12 cellular contexts compared by ENCODE assay signal in genomic region chr17:69869667-69870066, GRCh38.
DNase-seq lines count a peak whose midpoint lies in the region; ATAC-seq and TF ChIP-seq lines count a peak whose summit lies in the region.
"Had no signal": no experiment of that assay in that cellular context is flagged by ENCODE, and none has a peak within 500 bp of the region (broad histone marks: within the 10 kb centered on the region; RNA-seq: fewer than 3 reads in every experiment).

No MANE protein-coding gene starts in this region.

- H3K9me3 ChIP-seq in mammary epithelial cell (replicated peaks; ENCODE audit: insufficient read depth, low read length) (no peaks in the 10 kb centered on the region), breast epithelium (no peaks in the 10 kb centered on the region)
- no peaks in the 10 kb centered on the region for H3K9me3 ChIP-seq in effector memory CD4-positive, alpha-beta T cell (ENCODE audit: control insufficient read depth, low read length)
- H3K9me3 ChIP-seq: HAP-1 had no signal

- DNase-seq in mammary epithelial cell = peak; percentile 1
- DNase-seq in breast epithelium (ENCODE audit: low spot score in 2 of 2) = no peak
- DNase-seq in effector memory CD4-positive, alpha-beta T cell = no peak
- DNase-seq in KBM-7 = no peak
- no peak for DNase-seq in activated effector memory CD4-positive, alpha-beta T cell treated with anti-CD3 and anti-CD28 coated beads, Interleukin-2, amount 50 U/mL, for 16 hours
- DNase-seq in stimulated activated effector memory CD8-positive, alpha-beta T cell treated with anti-CD3 and anti-CD28 coated beads, Interleukin-12 subunit alpha, Interleukin-12 subunit beta, amount 100 ng/mL, for 72 hours (ENCODE audit: low spot score in 2 of 2) = no peak
- DNase-seq: 8988T, DMS79 treated with DMSO at 0.1 percent for 48 hours had no signal

- no peak overlapping the region for H3K9ac ChIP-seq in mammary epithelial cell (ENCODE audit: insufficient read depth, low read length)

- no peaks in the 10 kb centered on the region for H3K4me1 Mint-ChIP-seq in stimulated activated effector memory CD8-positive, alpha-beta T cell treated with anti-CD3 and anti-CD28 coated beads, Interleukin-12 subunit alpha, Interleukin-12 subunit beta, amount 100 ng/mL, for 72 hours

- no peaks in the 10 kb centered on the region for H4K20me1 ChIP-seq in mammary epithelial cell (ENCODE audit: insufficient read depth, low read length)

- H3K79me2 ChIP-seq in mammary epithelial cell (ENCODE audit: insufficient read depth, low read length) = no peaks in the 10 kb centered on the region

- intact Hi-C loops in mammary epithelial cell (cut with micrococcal nuclease) = loop anchor here (2.0 to 5.0 kb wide), 3 partner anchors 57 to 268 kb away; no protein-coding TSS in a partner anchor
- intact Hi-C loops in breast epithelium (cut with DNase I; ENCODE audit: low total_unique reads) = no loop called here

- no peak overlapping the region for H3K4me3 Mint-ChIP-seq in stimulated activated effector memory CD8-positive, alpha-beta T cell treated with anti-CD3 and anti-CD28 coated beads, Interleukin-12 subunit alpha, Interleukin-12 subunit beta, amount 100 ng/mL, for 72 hours

- dilution Hi-C loops in mammary epithelial cell (cut with HindIII; ENCODE audit: low sequenced_read_pairs) = loop anchor here (10.0 kb wide), 1 partner anchor 105 kb away; no protein-coding TSS in a partner anchor

- H3K4me1 ChIP-seq in mammary epithelial cell (ENCODE audit: insufficient read depth, low read length) (peaks cover 44% of the 10 kb centered on the region), breast epithelium (no peaks in the 10 kb centered on the region)
- H3K4me1 ChIP-seq in effector memory CD4-positive, alpha-beta T cell (ENCODE audit: control insufficient read depth, insufficient read depth, low read length, poor library complexity, severe bottlenecking) = no peaks in the 10 kb centered on the region
- H3K4me1 ChIP-seq: HAP-1 had no signal

- no peak for TF ChIP-seq POLR2A in breast epithelium (IDR thresholded peaks at IDR 0.05)

- H3K27ac Mint-ChIP-seq in stimulated activated effector memory CD8-positive, alpha-beta T cell treated with anti-CD3 and anti-CD28 coated beads, Interleukin-12 subunit alpha, Interleukin-12 subunit beta, amount 100 ng/mL, for 72 hours = no peak overlapping the region

- BruUV-seq in mammary epithelial cell (replicated peaks; lab: Mats Ljungman, UMichigan) = no TSS peak

- TF ChIP-seq CTCF in mammary epithelial cell (conservative IDR thresholded peaks at IDR 0.05 in 1 of 2, IDR thresholded peaks at IDR 0.05 in 1 of 2; ENCODE audit: extremely low read depth in 1 of 2, insufficient read depth in 1 of 2, low read depth in 1 of 2, low read length in 2 of 2) (no peak), breast epithelium (IDR thresholded peaks at IDR 0.05) (no peak)

- 88% methylated on average over 1 of the region's 1 CpG for WGBS in mammary epithelial cell (ENCODE audit: low coverage, missing lambda C conversion rate)

- H3K27ac ChIP-seq in mammary epithelial cell (ENCODE audit: insufficient read depth, low read depth, low read length) = peak overlapping the region; percentile 91
- H3K27ac ChIP-seq in breast epithelium = peak overlapping the region in 1 of 2 donors; percentile 59
- H3K27ac ChIP-seq in effector memory CD4-positive, alpha-beta T cell (ENCODE audit: insufficient read depth, low read length, poor library complexity, severe bottlenecking) = no peak overlapping the region
- H3K27ac ChIP-seq: cardiac muscle cell had no signal

- peaks cover 13% of the 10 kb centered on the region for H3K9me3 Mint-ChIP-seq in stimulated activated effector memory CD8-positive, alpha-beta T cell treated with anti-CD3 and anti-CD28 coated beads, Interleukin-12 subunit alpha, Interleukin-12 subunit beta, amount 100 ng/mL, for 72 hours

- in situ Hi-C loops in mammary epithelial cell (cut with MboI; ENCODE audit: low sequenced_read_pairs in 2 of 2) = no loop called here
- in situ Hi-C loops in KBM-7 (cut with MboI; ENCODE audit: low pct_unique_long_range_greater_than_20kb, low sequenced_read_pairs) = no loop called here

- no peak overlapping the region for H3K4me2 ChIP-seq in mammary epithelial cell (ENCODE audit: insufficient read depth, low read depth, low read length)

- CTCF ChIA-PET in mammary epithelial cell (lab: Charles Lee; ENCODE audit: low non-redundant PET) = interaction anchor here (0.8 kb wide), 1 partner anchor 263 kb away, joined by 4 read pairs; no protein-coding TSS in a partner anchor

- H3K36me3 Mint-ChIP-seq in stimulated activated effector memory CD8-positive, alpha-beta T cell treated with anti-CD3 and anti-CD28 coated beads, Interleukin-12 subunit alpha, Interleukin-12 subunit beta, amount 100 ng/mL, for 72 hours = no peaks in the 10 kb centered on the region

- ATAC-seq in HG02759 (IDR thresholded peaks at IDR 0.05; ENCODE audit: unreplicated experiment) = peak; percentile 84
- ATAC-seq in HG03565 (IDR thresholded peaks at IDR 0.05; ENCODE audit: unreplicated experiment) = peak; percentile 94
- no peak for ATAC-seq in stimulated activated effector memory CD8-positive, alpha-beta T cell treated with anti-CD3 and anti-CD28 coated beads, Interleukin-12 subunit alpha, Interleukin-12 subunit beta, amount 100 ng/mL, for 72 hours

- H2AFZ ChIP-seq in mammary epithelial cell (ENCODE audit: low read depth, low read length) = peak overlapping the region; percentile 41

- no peaks in the 10 kb centered on the region for H3K36me3 ChIP-seq in mammary epithelial cell (ENCODE audit: insufficient read depth, low read length)
- H3K36me3 ChIP-seq in breast epithelium = no peaks in the 10 kb centered on the region
- no peaks in the 10 kb centered on the region for H3K36me3 ChIP-seq in effector memory CD4-positive, alpha-beta T cell (ENCODE audit: control insufficient read depth, insufficient read depth, low read length)
- H3K36me3 ChIP-seq: cardiac muscle cell, HAP-1 had no signal

- H3K4me3 ChIP-seq in mammary epithelial cell (replicated peaks in 1 of 3; ENCODE audit: insufficient read depth in 1 of 3, low read depth in 2 of 3, low read length in 3 of 3) (no peak overlapping the region), breast epithelium (no peak overlapping the region)
- no peak overlapping the region for H3K4me3 ChIP-seq in effector memory CD4-positive, alpha-beta T cell (ENCODE audit: insufficient read depth, low read depth, low read length, poor library complexity, severe bottlenecking)
- H3K4me3 ChIP-seq: cardiac muscle cell, HAP-1 had no signal

- H3K27me3 ChIP-seq in mammary epithelial cell (ENCODE audit: insufficient read depth, low read length) (no peaks in the 10 kb centered on the region), breast epithelium (no peaks in the 10 kb centered on the region)
- H3K27me3 ChIP-seq in effector memory CD4-positive, alpha-beta T cell (replicated peaks; ENCODE audit: control insufficient read depth, insufficient read depth, low read length, poor library complexity, severe bottlenecking) = no peaks in the 10 kb centered on the region
- H3K27me3 ChIP-seq: cardiac muscle cell had no signal
